In the genomic region with DNA sequence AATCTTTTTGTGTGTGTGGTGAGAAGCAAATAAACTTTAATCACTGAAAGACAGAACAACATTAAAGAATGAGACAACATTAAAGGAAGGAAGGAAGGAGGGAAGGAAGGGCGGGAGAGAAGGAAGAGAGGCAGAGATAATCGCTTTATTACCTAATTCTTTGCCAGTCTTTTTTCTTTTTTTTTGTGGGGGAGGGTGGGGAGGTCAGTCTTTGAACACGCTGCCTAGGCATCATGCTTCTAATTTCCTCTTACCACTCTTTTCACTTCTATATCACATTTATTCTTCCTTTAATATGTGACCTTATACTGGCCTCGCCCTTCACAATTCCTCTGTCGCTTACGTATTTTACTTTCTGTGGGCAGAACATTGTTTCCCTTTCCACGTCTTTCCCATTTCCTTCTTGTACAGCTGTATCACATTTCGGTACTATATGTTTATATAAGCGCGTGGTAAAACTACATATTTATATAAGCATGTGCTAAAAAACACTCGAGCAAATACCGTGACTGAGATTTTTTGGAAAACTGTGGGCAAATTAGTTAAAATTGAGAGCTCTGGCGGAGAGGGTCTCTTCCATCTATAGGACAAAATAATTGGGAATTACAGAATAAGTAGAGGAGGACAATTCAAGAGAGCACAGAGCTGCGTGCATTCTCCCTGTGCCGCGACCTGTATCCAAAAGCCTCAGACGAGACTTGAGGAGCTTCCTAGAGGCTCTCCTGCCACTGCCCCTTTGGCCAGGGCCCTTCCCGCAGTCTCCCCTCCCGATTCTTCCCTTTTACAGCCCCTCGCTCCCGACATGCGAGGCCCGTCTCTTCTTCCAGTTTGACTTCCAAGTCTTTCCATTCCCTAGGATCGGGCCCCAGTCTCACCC, we compare ENCODE assay signal across 8 cellular contexts. TPM values are rescaled to one million over a fixed set of nuclear protein-coding genes. Genes with fewer than 3 reads are reported as not detected.
DNase-seq lines count a peak whose midpoint lies in the region; ATAC-seq and TF ChIP-seq lines count a peak whose summit lies in the region.

No MANE protein-coding gene starts in this region.

- TF ChIP-seq CTCF in endodermal cell (conservative IDR thresholded peaks at IDR 0.05) (no peak), GM10266 (IDR thresholded peaks at IDR 0.05; ENCODE audit: control insufficient read depth, insufficient read depth, low read depth, missing control alignments) (no peak)

- H3K27ac ChIP-seq in endodermal cell (ENCODE audit: low read depth, low read length), result no peak overlapping the region
- peak overlapping the region; percentile 29 to 51 for H3K27ac ChIP-seq in mucosa of rectum (ENCODE audit: low read depth in 2 of 2, low read length in 2 of 2)

- H3K4me1 ChIP-seq in endodermal cell (ENCODE audit: control insufficient read depth, insufficient read depth, low read length), result no peaks in the 10 kb centered on the region
- H3K4me1 ChIP-seq in mucosa of rectum (ENCODE audit: control insufficient read depth in 2 of 2, insufficient read depth in 2 of 2, low read length in 2 of 2), result peaks cover 4 to 9% of the 10 kb centered on the region in 2 donors

- ATAC-seq in GM18520 (IDR thresholded peaks at IDR 0.05; ENCODE audit: unreplicated experiment) (no peak), GM21619 (IDR thresholded peaks at IDR 0.05; ENCODE audit: unreplicated experiment) (no peak), HG02623 (IDR thresholded peaks at IDR 0.05; ENCODE audit: unreplicated experiment) (no peak)

- no peaks in the 10 kb centered on the region for H3K36me3 Mint-ChIP-seq in endodermal cell (ENCODE audit: low read depth)

- H3K4me3 ChIP-seq in endodermal cell (ENCODE audit: low read length) (peak overlapping the region; percentile 85), mucosa of rectum (ENCODE audit: low read length in 2 of 2) (peak overlapping the region; percentile 52 to 73)

- H3K27ac Mint-ChIP-seq in endodermal cell, result no peak overlapping the region

- peaks cover 10% of the 10 kb centered on the region for H3K4me1 Mint-ChIP-seq in endodermal cell

- WGBS in endodermal cell (ENCODE audit: insufficient coverage in 1 of 2, insufficient read length in 1 of 2), 2 experiments, result 32 to 42% methylated on average over 13 to 21 of the region's 24 CpGs

- H3K36me3 ChIP-seq in endodermal cell (ENCODE audit: control insufficient read depth, insufficient read depth, low read length), result no peaks in the 10 kb centered on the region
- H3K36me3 ChIP-seq in mucosa of rectum (ENCODE audit: control insufficient read depth in 2 of 2, insufficient read depth in 2 of 2, low read length in 2 of 2), result no peaks in the 10 kb centered on the region

- H3K9ac ChIP-seq in endodermal cell (ENCODE audit: extremely low read depth, low read length, poor library complexity, severe bottlenecking) (no peak overlapping the region), mucosa of rectum (ENCODE audit: low read depth in 1 of 2, low read length in 2 of 2) (peak overlapping the region; percentile 42 to 66)

- peaks cover 40% of the 10 kb centered on the region for H3K27me3 ChIP-seq in endodermal cell (ENCODE audit: control insufficient read depth, insufficient read depth, low read length, poor library complexity, severe bottlenecking)
- no peaks in the 10 kb centered on the region for H3K27me3 ChIP-seq in mucosa of rectum (ENCODE audit: control insufficient read depth in 2 of 2, insufficient read depth in 2 of 2, low read length in 2 of 2)

- peaks cover 64% of the 10 kb centered on the region for H3K27me3 Mint-ChIP-seq in endodermal cell (ENCODE audit: insufficient read depth)

- peak overlapping the region; percentile 78 for H3K4me3 Mint-ChIP-seq in endodermal cell

- DNase-seq in EL (peak; percentile 32), NCI-H2227 treated with DMSO at 0.1 percent for 48 hours (lab: John Stamatoyannopoulos, UW) (peak; percentile 43), endodermal cell (no peak), GM10266 (ENCODE audit: extremely low spot score) (no peak)

- no peaks in the 10 kb centered on the region for H3K9me3 Mint-ChIP-seq in endodermal cell

- H3K9me3 ChIP-seq in endodermal cell (ENCODE audit: control insufficient read depth, low read length) (no peaks in the 10 kb centered on the region), mucosa of rectum (ENCODE audit: control insufficient read depth in 2 of 2, low read length in 2 of 2) (no peaks in the 10 kb centered on the region)

RNA-seq across cellular contexts. Expression of a gene that starts 0.8 kb away (rescaled TPM):
- 10 to 100 TPM in 1 of 2 donors, 1 to 10 TPM in 1; 4.7 to 15.3 TPM for total RNA-seq in endodermal cell
- polyA plus RNA-seq in endodermal cell (2013, experiment 1 of 2), result 6.8 TPM
- polyA plus RNA-seq in endodermal cell (2013, experiment 2 of 2), result 6.0 TPM

Comparison
In these comparisons a context has a peak if more than half of its experiments do, and no peak if none do; other contexts are left out.
1. DNase-seq: peak in EL (single experiment) and NCI-H2227 treated with DMSO at 0.1 percent for 48 hours (single experiment); none in endodermal cell (single experiment) and GM10266 (single experiment).